Comparison of ENCODE assay signal across 19 cellular contexts in genomic region chr6:106474476-106474875, GRCh38.
"Had no signal": no experiment of that assay in that cellular context is flagged by ENCODE, and none has a peak within 500 bp of the region (broad histone marks: within the 10 kb centered on the region; RNA-seq: fewer than 3 reads in every experiment).

No MANE protein-coding gene starts in this region.

- H3K27ac ChIP-seq: SJCRH30 had no signal

- H3K36me3 ChIP-seq: SJCRH30 had no signal

- H3K4me3 ChIP-seq: PC-9, SJCRH30 had no signal

- H3K9me2 ChIP-seq: SK-N-SH had no signal

- H3K9me3 ChIP-seq: SJCRH30, SK-N-SH had no signal

- H3K4me2 ChIP-seq: PC-9, SK-N-SH had no signal

- H2AFZ ChIP-seq: PC-9 had no signal

- H3K9ac ChIP-seq: SK-N-SH had no signal

- H3K27me3 ChIP-seq: SJCRH30 had no signal

- DNase-seq: activated CD4-positive, alpha-beta T cell treated with anti-CD3 and anti-CD28 coated beads for 4 hours; activated CD8-positive, alpha-beta memory T cell treated with anti-CD3 and anti-CD28 coated beads, Interleukin-2, amount 50 U/mL, for 4 hours; activated CD8-positive, alpha-beta T cell treated with anti-CD3 and anti-CD28 coated beads for 36 hours; activated naive CD4-positive, alpha-beta T cell treated with anti-CD3 and anti-CD28 coated beads, Interleukin-2, amount 50 U/mL, for 16 hours; activated naive CD8-positive, alpha-beta T cell treated with anti-CD3 and anti-CD28 coated beads, Interleukin-2, amount 50 U/mL, for 24 hours; amygdala; caudate nucleus; KG1; NCI-H1105 treated with DMSO at 0.1 percent for 48 hours; NCI-H1436 treated with DMSO at 0.1 percent for 48 hours; NCI-H187 treated with DMSO at 0.1 percent for 48 hours; NCI-H2081 treated with DMSO at 0.1 percent for 48 hours; NCI-H446; NCI-H524; SJCRH30; SK-N-SH; T-helper 1 cell had no signal

- H3K4me1 ChIP-seq: SJCRH30 had no signal

- ATAC-seq: Right ventricle myocardium inferior had no signal
